Comparison of ENCODE assay signal across 33 cellular contexts in the genomic region with DNA sequence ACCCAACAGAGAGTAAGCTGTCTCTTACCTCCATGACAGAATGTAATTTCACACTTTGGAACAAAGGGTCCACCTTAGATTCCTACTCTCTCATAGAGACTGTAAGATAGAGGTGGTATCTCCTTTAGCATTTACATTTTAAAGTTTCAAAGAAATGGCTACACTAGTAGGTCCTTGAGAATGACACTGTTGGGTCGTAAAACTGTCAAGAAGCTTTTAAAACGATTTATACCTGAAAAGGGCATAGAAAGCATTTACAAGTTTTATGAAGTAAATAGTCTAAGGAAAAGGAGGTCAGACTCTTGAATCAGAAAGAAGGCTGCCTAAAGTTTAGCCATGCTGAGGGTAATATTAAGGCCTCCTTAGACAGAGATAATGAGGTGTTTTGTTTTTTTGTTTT.
"Had no signal": no experiment of that assay in that cellular context is flagged by ENCODE, and none has a peak within 500 bp of the region (broad histone marks: within the 10 kb centered on the region; RNA-seq: fewer than 3 reads in every experiment).

No MANE protein-coding gene starts in this region.

- H3K36me3 Mint-ChIP-seq: activated CD4-positive, alpha-beta memory T cell treated with anti-CD3 and anti-CD28 coated beads for 36 hours; activated naive CD8-positive, alpha-beta T cell treated with anti-CD3 and anti-CD28 coated beads for 36 hours had no signal

- H3K36me3 ChIP-seq: brain microvascular endothelial cell had no signal

- H3K4me2 ChIP-seq: KMS-11 had no signal

- H3K27ac ChIP-seq: brain microvascular endothelial cell, KMS-11, VCaP had no signal

- H3K27ac Mint-ChIP-seq: activated B cell treated with CpG ODN at 0.5 μM for 24 hours; activated CD4-positive, alpha-beta memory T cell treated with anti-CD3 and anti-CD28 coated beads for 36 hours; activated naive CD8-positive, alpha-beta T cell treated with anti-CD3 and anti-CD28 coated beads for 36 hours had no signal

- H3K9me3 Mint-ChIP-seq: activated naive CD8-positive, alpha-beta T cell treated with anti-CD3 and anti-CD28 coated beads for 36 hours had no signal

- H3K4me1 Mint-ChIP-seq: activated B cell treated with CpG ODN at 0.5 μM for 24 hours; activated naive CD8-positive, alpha-beta T cell treated with anti-CD3 and anti-CD28 coated beads for 36 hours had no signal

- DNase-seq: activated B cell treated with CpG ODN at 0.5 μM for 24 hours; activated CD4-positive, alpha-beta memory T cell treated with anti-CD3 and anti-CD28 coated beads for 36 hours; activated CD4-positive, alpha-beta T cell treated with anti-CD3 and anti-CD28 coated beads for 4 hours; activated CD4-positive, alpha-beta T cell treated with anti-CD3 and anti-CD28 coated beads, Interleukin-2, amount 50 U/mL, for 1 hour; activated CD4-positive, CD25-positive, alpha-beta regulatory T cell treated with anti-CD3 and anti-CD28 coated beads, Interleukin-2, amount 50 U/mL, for 72 hours; activated CD8-positive, alpha-beta memory T cell treated with anti-CD3 and anti-CD28 coated beads, Interleukin-2, amount 50 U/mL, for 48 hours; activated effector memory CD4-positive, alpha-beta T cell treated with Interleukin-2 at 50 U/mL for 16 hours; activated naive CD4-positive, alpha-beta T cell treated with anti-CD3 and anti-CD28 coated beads, Interleukin-2, amount 50 U/mL, for 16 hours; activated naive CD8-positive, alpha-beta T cell treated with anti-CD3 and anti-CD28 coated beads for 36 hours; activated T-cell treated with anti-CD3 and anti-CD28 coated beads, Interleukin-2, amount 50 U/mL, for 48 hours; amniotic stem cell; aorta; brain microvascular endothelial cell; central memory CD4-positive, alpha-beta T cell; NCI-H1105; NCI-H1436; NCI-H1694; NCI-H1930; NCI-H2081 treated with DMSO at 0.1 percent for 48 hours; NCI-H2171 treated with DMSO at 0.1 percent for 48 hours; NCI-H2227 treated with DMSO at 0.1 percent for 48 hours; NCI-H446; NCI-H510A treated with DMSO at 0.1 percent for 48 hours; NCI-H526 treated with DMSO at 0.1 percent for 48 hours; NK-92 treated with Interleukin-12 subunit alpha and Interleukin-12 subunit beta, amount 100 ng/mL, for 24 hours; OCI-M1; Right ventricle myocardium superior; SW 1271; T-helper 1 cell; T-helper 2 cell; T-helper 9 cell had no signal

- H3K27me3 Mint-ChIP-seq: activated B cell treated with CpG ODN at 0.5 μM for 24 hours; activated CD4-positive, alpha-beta memory T cell treated with anti-CD3 and anti-CD28 coated beads for 36 hours; activated naive CD8-positive, alpha-beta T cell treated with anti-CD3 and anti-CD28 coated beads for 36 hours had no signal

- H3K9ac ChIP-seq: KMS-11 had no signal

- H3K4me3 Mint-ChIP-seq: activated B cell treated with CpG ODN at 0.5 μM for 24 hours; activated CD4-positive, alpha-beta memory T cell treated with anti-CD3 and anti-CD28 coated beads for 36 hours; activated naive CD8-positive, alpha-beta T cell treated with anti-CD3 and anti-CD28 coated beads for 36 hours had no signal

- H3K27me3 ChIP-seq: brain microvascular endothelial cell had no signal
